9 cellular contexts compared by ENCODE assay signal in genomic region chr3:94336076-94336741, GRCh38.
DNase-seq lines count a peak whose midpoint lies in the region; ATAC-seq and TF ChIP-seq lines count a peak whose summit lies in the region.
"Had no signal": no experiment of that assay in that cellular context is flagged by ENCODE, and none has a peak within 500 bp of the region (broad histone marks: within the 10 kb centered on the region; RNA-seq: fewer than 3 reads in every experiment).

No MANE protein-coding gene starts in this region.

- H3K4me1 ChIP-seq in GM23338 (ENCODE audit: insufficient read depth): no peaks in the 10 kb centered on the region
- H3K4me1 ChIP-seq in NT2/D1 (ENCODE audit: insufficient read depth, insufficient read length): no peaks in the 10 kb centered on the region

- no peak overlapping the region for H3K4me3 Mint-ChIP-seq in GM23338
- no peak overlapping the region for H3K4me3 Mint-ChIP-seq in mesothelial cell of epicardium
- H3K4me3 Mint-ChIP-seq: T-helper 1 cell treated with Interleukin-12 subunit alpha and Interleukin-12 subunit beta and Interleukin-4 antibody, amounts not matched to agents 30 μg/mL and 1 μg/mL, for 36 hours had no signal

- no peaks in the 10 kb centered on the region for H3K79me2 ChIP-seq in GM23338 (replicated peaks; ENCODE audit: insufficient read depth)

- H3K36me3 Mint-ChIP-seq in GM23338 (ENCODE audit: low read depth) (no peaks in the 10 kb centered on the region), mesothelial cell of epicardium (no peaks in the 10 kb centered on the region)

- H3K4me3 ChIP-seq in GM23338 (no peak overlapping the region), NT2/D1 (ENCODE audit: insufficient read length, low read depth) (no peak overlapping the region), fibroblast of villous mesenchyme (ENCODE audit: low read depth, low read length) (no peak overlapping the region)

- H2AFZ ChIP-seq in GM23338: no peak overlapping the region

- ATAC-seq in GM23338 (peak; percentile 97), HG02970 (IDR thresholded peaks at IDR 0.05; ENCODE audit: low FRiP score, unreplicated experiment) (no peak)

- H3K4me1 Mint-ChIP-seq in GM23338 (no peaks in the 10 kb centered on the region), mesothelial cell of epicardium (peaks cover 3% of the 10 kb centered on the region)

- DNase-seq in GM23338 (ENCODE audit: low spot score) (peak; percentile 83), NT2/D1 (ENCODE audit: low read depth, low spot score) (peak; percentile 58), fibroblast of villous mesenchyme (ENCODE audit: low read depth) (peak; percentile 63), retina (peak; percentile 28), NCI-H1436 (lab: John Stamatoyannopoulos, UW) (no peak), mesothelial cell of epicardium (ENCODE audit: low spot score in 2 of 2, unreplicated experiment in 2 of 2) (no peak), GDM1 (lab: John Stamatoyannopoulos, UW) (no peak)

- H3K9me3 Mint-ChIP-seq in GM23338 (no peaks in the 10 kb centered on the region), mesothelial cell of epicardium (no peaks in the 10 kb centered on the region)
- H3K9me3 Mint-ChIP-seq: T-helper 1 cell treated with Interleukin-12 subunit alpha and Interleukin-12 subunit beta and Interleukin-4 antibody, amounts not matched to agents 30 μg/mL and 1 μg/mL, for 36 hours had no signal

- peak; percentile 64 to 77 for TF ChIP-seq CTCF in GM23338 (conservative IDR thresholded peaks at IDR 0.05; ENCODE audit: low read depth in 2 of 2)
- TF ChIP-seq CTCF in fibroblast of villous mesenchyme (IDR thresholded peaks at IDR 0.05; ENCODE audit: insufficient read depth, low read depth, low read length): peak; percentile 61
- TF ChIP-seq CTCF in mesothelial cell of epicardium (IDR thresholded peaks at IDR 0.05; ENCODE audit: unreplicated experiment): no peak

- no peak overlapping the region for H3K27ac ChIP-seq in GM23338 (ENCODE audit: low read depth)

- no peaks in the 10 kb centered on the region for H4K20me1 ChIP-seq in GM23338 (replicated peaks; ENCODE audit: insufficient read depth)

- no peak overlapping the region for H3K9ac ChIP-seq in NT2/D1 (ENCODE audit: insufficient read length, low read depth)

- H3K4me2 ChIP-seq in GM23338: no peak overlapping the region

- no peaks in the 10 kb centered on the region for H3K9me3 ChIP-seq in NT2/D1 (ENCODE audit: insufficient read depth, low read length)

- H3F3A ChIP-seq in GM23338 (replicated peaks; ENCODE audit: low read depth): no peaks in the 10 kb centered on the region

- H3K27ac Mint-ChIP-seq in GM23338 (no peak overlapping the region), mesothelial cell of epicardium (no peak overlapping the region)
- H3K27ac Mint-ChIP-seq: T-helper 1 cell treated with Interleukin-12 subunit alpha and Interleukin-12 subunit beta and Interleukin-4 antibody, amounts not matched to agents 30 μg/mL and 1 μg/mL, for 36 hours had no signal

- peaks cover 3% of the 10 kb centered on the region; the same call in 1 of the 2 replicates for H3K9me2 ChIP-seq in GM23338 (ENCODE audit: insufficient read depth)

- H3K27me3 Mint-ChIP-seq in GM23338 (ENCODE audit: insufficient read depth, low read depth, poor library complexity): no peaks in the 10 kb centered on the region
- no peaks in the 10 kb centered on the region for H3K27me3 Mint-ChIP-seq in mesothelial cell of epicardium (ENCODE audit: low read depth)

- H3K27me3 ChIP-seq in GM23338 (ENCODE audit: insufficient read depth) (no peaks in the 10 kb centered on the region), NT2/D1 (ENCODE audit: insufficient read depth, insufficient read length) (no peaks in the 10 kb centered on the region)

- H3K36me3 ChIP-seq in GM23338 (ENCODE audit: insufficient read depth): no peaks in the 10 kb centered on the region
- H3K36me3 ChIP-seq in NT2/D1 (ENCODE audit: insufficient read depth, insufficient read length, low read length): no peaks in the 10 kb centered on the region

TF ChIP-seq in GM23338, 12 proteins besides CTCF, POLR2A, EP300 and RAD21 (continues in another document):
- TF ChIP-seq ZNF462 (CRISPR knock-in tag; IDR thresholded peaks at IDR 0.05): no peak
- no peak for TF ChIP-seq ZNF331 (CRISPR knock-in tag; IDR thresholded peaks at IDR 0.05; ENCODE audit: low read depth)
- no peak for TF ChIP-seq POLR2AphosphoS5 (IDR thresholded peaks at IDR 0.05; ENCODE audit: low read depth)
- no peak for TF ChIP-seq EZH2 (IDR thresholded peaks at IDR 0.05; ENCODE audit: low read depth, unreplicated experiment)
- TF ChIP-seq REST (IDR thresholded peaks at IDR 0.05; ENCODE audit: unreplicated experiment): no peak

Comparison
In these comparisons a context has a peak if more than half of its experiments do, and no peak if none do; other contexts are left out.
1. DNase-seq: peak in GM23338 (single experiment), NT2/D1 (single experiment), fibroblast of villous mesenchyme (single experiment) and retina (single experiment); none in NCI-H1436 (single experiment), mesothelial cell of epicardium (0 of 2) and GDM1 (single experiment).